ENCODE assay signal across 9 cellular contexts in genomic region chr12:30286345-30286926, GRCh38.
DNase-seq lines count a peak whose midpoint lies in the region; ATAC-seq and TF ChIP-seq lines count a peak whose summit lies in the region.
"Had no signal": no experiment of that assay in that cellular context is flagged by ENCODE, and none has a peak within 500 bp of the region (broad histone marks: within the 10 kb centered on the region; RNA-seq: fewer than 3 reads in every experiment).

No MANE protein-coding gene starts in this region.

- no peak overlapping the region for H3K14ac ChIP-seq in H9 (ENCODE audit: insufficient read depth, low read length)

- POLR2A ChIA-PET in PC-9 (lab: Charles Lee; ENCODE audit: unreplicated experiment) = no interaction called here
- POLR2A ChIA-PET in activated CD4-positive, alpha-beta memory T cell treated with anti-CD3 and anti-CD28 coated beads for 36 hours (lab: Charles Lee) = no interaction called here
- POLR2A ChIA-PET in naive thymus-derived CD8-positive, alpha-beta T cell (lab: Charles Lee) = no interaction called here

- TF ChIP-seq CTCF in H9 (conservative IDR thresholded peaks at IDR 0.05) = peak; percentile 82
- peak; percentile 67 for TF ChIP-seq CTCF in PC-9 (conservative IDR thresholded peaks at IDR 0.05)
- peak; percentile 64 for TF ChIP-seq CTCF in foreskin fibroblast (IDR thresholded peaks at IDR 0.05; ENCODE audit: low read depth, low read length)

- H3K27me3 ChIP-seq in H9 (ENCODE audit: insufficient read depth, low read length) (no peaks in the 10 kb centered on the region), PC-9 (ENCODE audit: insufficient read depth, low read depth) (no peaks in the 10 kb centered on the region)

- H2BK12ac ChIP-seq in H9 (ENCODE audit: insufficient read length, low read depth, low read length) = no peak overlapping the region

- no peaks in the 10 kb centered on the region for H3K79me2 ChIP-seq in H9 (ENCODE audit: insufficient read depth, low read length)
- no peaks in the 10 kb centered on the region for H3K79me2 ChIP-seq in PC-9 (ENCODE audit: low read depth)

- in situ Hi-C loops in ACHN (cut with HindIII; ENCODE audit: low pct_ligation_motif_present, low pct_unique_long_range_greater_than_20kb, low sequenced_read_pairs) = no loop called here

- H3K36me3 ChIP-seq in PC-9 (ENCODE audit: low read depth) = no peaks in the 10 kb centered on the region

- H3K9me3 ChIP-seq in H9 (ENCODE audit: control insufficient read depth, low read depth, low read length) = no peaks in the 10 kb centered on the region
- H3K9me3 ChIP-seq in PC-9 (ENCODE audit: insufficient read depth, low read depth) = no peaks in the 10 kb centered on the region

- H3K4me1 ChIP-seq in H9 (ENCODE audit: insufficient read depth, low read length) = no peaks in the 10 kb centered on the region
- no peaks in the 10 kb centered on the region for H3K4me1 ChIP-seq in PC-9 (replicated peaks; ENCODE audit: insufficient read depth)

- no peaks in the 10 kb centered on the region for H4K20me1 ChIP-seq in H9 (ENCODE audit: control insufficient read depth, insufficient read depth, insufficient read length)
- H4K20me1 ChIP-seq in PC-9 (ENCODE audit: insufficient read depth) = no peaks in the 10 kb centered on the region

- no peak overlapping the region for H3K4me3 ChIP-seq in PC-9
- no peak overlapping the region for H3K4me3 ChIP-seq in foreskin fibroblast (ENCODE audit: low read depth in 1 of 2, low read length in 2 of 2)

- H3K9me2 ChIP-seq in PC-9 (ENCODE audit: insufficient read depth) = no peaks in the 10 kb centered on the region

- H2BK20ac ChIP-seq in H9 (ENCODE audit: low read depth, low read length, poor library complexity, severe bottlenecking) = no peak overlapping the region

- H2BK5ac ChIP-seq in H9 (ENCODE audit: insufficient read length, low read length) = no peak overlapping the region

- DNase-seq in ACHN = peak; percentile 45
- DNase-seq in H9 = no peak
- no peak for DNase-seq in PC-9
- DNase-seq in foreskin fibroblast = peak; percentile 7 to 55
- no peak for DNase-seq in activated CD4-positive, alpha-beta memory T cell treated with anti-CD3 and anti-CD28 coated beads for 36 hours
- no peak for DNase-seq in NCI-H146 treated with DMSO at 0.1 percent for 48 hours (lab: John Stamatoyannopoulos, UW; ENCODE audit: unreplicated experiment)
- DNase-seq in naive thymus-derived CD8-positive, alpha-beta T cell = no peak
- no peak for DNase-seq in activated naive CD8-positive, alpha-beta T cell treated with anti-CD3 and anti-CD28 coated beads, Interleukin-2, amount 50 U/mL, for 24 hours
- DNase-seq: retina had no signal

- H3K4me2 ChIP-seq in H9 (ENCODE audit: insufficient read depth, insufficient read length, low read length) (no peak overlapping the region), PC-9 (no peak overlapping the region)

- no peak overlapping the region for H4K91ac ChIP-seq in H9 (ENCODE audit: insufficient read length, low read depth, low read length)

- ATAC-seq in naive thymus-derived CD8-positive, alpha-beta T cell = no peak
- ATAC-seq in activated naive CD8-positive, alpha-beta T cell treated with anti-CD3 and anti-CD28 coated beads, Interleukin-2, amount 50 U/mL, for 24 hours = no peak

- H3K4me3 Mint-ChIP-seq in H9 = no peak overlapping the region
- H3K4me3 Mint-ChIP-seq in activated CD4-positive, alpha-beta memory T cell treated with anti-CD3 and anti-CD28 coated beads for 36 hours = no peak overlapping the region
- no peak overlapping the region for H3K4me3 Mint-ChIP-seq in naive thymus-derived CD8-positive, alpha-beta T cell
- H3K4me3 Mint-ChIP-seq in activated naive CD8-positive, alpha-beta T cell treated with anti-CD3 and anti-CD28 coated beads, Interleukin-2, amount 50 U/mL, for 24 hours = no peak overlapping the region

- no peak overlapping the region for H4K5ac ChIP-seq in H9 (ENCODE audit: insufficient read length, low read depth, low read length)

- no peaks in the 10 kb centered on the region for H3K23me2 ChIP-seq in H9 (ENCODE audit: insufficient read length, low read depth, low read length, poor library complexity, severe bottlenecking)

- no peaks in the 10 kb centered on the region for H3F3A ChIP-seq in PC-9 (ENCODE audit: insufficient read depth, low read depth)

- no peak overlapping the region for H2AFZ ChIP-seq in H9 (ENCODE audit: low read length)
- H2AFZ ChIP-seq in PC-9 = no peak overlapping the region

- H3K9ac ChIP-seq in H9 (ENCODE audit: extremely low read depth, insufficient read length, low read length) = no peak overlapping the region

- intact Hi-C loops in PC-9 (cut with micrococcal nuclease; ENCODE audit: unreplicated experiment) = loop anchor here (2.0 kb wide), 1 partner anchor 768 kb away; no protein-coding TSS in a partner anchor
- intact Hi-C loops in activated CD4-positive, alpha-beta memory T cell treated with anti-CD3 and anti-CD28 coated beads for 36 hours (cut with micrococcal nuclease) = no loop called here

- BruUV-seq in PC-9 (replicated peaks; lab: Mats Ljungman, UMichigan) = no TSS peak

- no peaks in the 10 kb centered on the region for H3K36me3 Mint-ChIP-seq in H9 (ENCODE audit: insufficient read depth in 1 of 3, low read depth in 3 of 3)
- H3K36me3 Mint-ChIP-seq in activated CD4-positive, alpha-beta memory T cell treated with anti-CD3 and anti-CD28 coated beads for 36 hours = no peaks in the 10 kb centered on the region
- H3K36me3 Mint-ChIP-seq in naive thymus-derived CD8-positive, alpha-beta T cell = no peaks in the 10 kb centered on the region
- H3K36me3 Mint-ChIP-seq in activated naive CD8-positive, alpha-beta T cell treated with anti-CD3 and anti-CD28 coated beads, Interleukin-2, amount 50 U/mL, for 24 hours (ENCODE audit: low read depth) = no peaks in the 10 kb centered on the region

- no peak overlapping the region for H3K27ac ChIP-seq in H9 (ENCODE audit: insufficient read length, low read depth, low read length)
- H3K27ac ChIP-seq in PC-9 = no peak overlapping the region

- H3K79me1 ChIP-seq in H9 (ENCODE audit: insufficient read depth, low read depth, low read length, poor library complexity, severe bottlenecking) = no peaks in the 10 kb centered on the region

- H4K8ac ChIP-seq in H9 (replicated peaks; ENCODE audit: insufficient read length, low read depth, low read length) = no peak overlapping the region

- WGBS in H9 (ENCODE audit: extremely low coverage, insufficient read length, low lambda C conversion rate) = no CpG with 5 or more reads among the region's 1 CpG

- no peak overlapping the region for H2AK5ac ChIP-seq in H9 (ENCODE audit: insufficient read length, low read length)

- no peak overlapping the region for H3K18ac ChIP-seq in H9 (ENCODE audit: insufficient read length, low read depth, low read length)

- H2BK120ac ChIP-seq in H9 (ENCODE audit: low read depth, low read length, poor library complexity, severe bottlenecking) = no peak overlapping the region

- H3K4me1 Mint-ChIP-seq in H9 = no peaks in the 10 kb centered on the region
- no peaks in the 10 kb centered on the region for H3K4me1 Mint-ChIP-seq in activated CD4-positive, alpha-beta memory T cell treated with anti-CD3 and anti-CD28 coated beads for 36 hours (ENCODE audit: low read depth)
- no peaks in the 10 kb centered on the region for H3K4me1 Mint-ChIP-seq in naive thymus-derived CD8-positive, alpha-beta T cell
- no peaks in the 10 kb centered on the region for H3K4me1 Mint-ChIP-seq in activated naive CD8-positive, alpha-beta T cell treated with anti-CD3 and anti-CD28 coated beads, Interleukin-2, amount 50 U/mL, for 24 hours

- H2BK15ac ChIP-seq in H9 (ENCODE audit: low read depth, low read length) = no peak overlapping the region

- no peak overlapping the region for H3K4ac ChIP-seq in H9 (ENCODE audit: low read depth, low read length)

- CTCF ChIA-PET in PC-9 (lab: Charles Lee) = no interaction called here
- CTCF ChIA-PET in activated CD4-positive, alpha-beta memory T cell treated with anti-CD3 and anti-CD28 coated beads for 36 hours (lab: Charles Lee) = no interaction called here

- peaks cover 0 to 4% of the 10 kb centered on the region in 2 experiments; a peak in 2 of 5 replicates for H3K9me3 Mint-ChIP-seq in H9
- H3K9me3 Mint-ChIP-seq in activated CD4-positive, alpha-beta memory T cell treated with anti-CD3 and anti-CD28 coated beads for 36 hours = peaks cover 3% of the 10 kb centered on the region
- H3K9me3 Mint-ChIP-seq in naive thymus-derived CD8-positive, alpha-beta T cell = peaks cover 0 to 11% (median 0%) of the 10 kb centered on the region in 9 donors
- peaks cover 5% of the 10 kb centered on the region for H3K9me3 Mint-ChIP-seq in activated naive CD8-positive, alpha-beta T cell treated with anti-CD3 and anti-CD28 coated beads, Interleukin-2, amount 50 U/mL, for 24 hours

- H3K27me3 Mint-ChIP-seq in H9 (ENCODE audit: low read depth) = no peaks in the 10 kb centered on the region
- H3K27me3 Mint-ChIP-seq in activated CD4-positive, alpha-beta memory T cell treated with anti-CD3 and anti-CD28 coated beads for 36 hours = no peaks in the 10 kb centered on the region
- H3K27me3 Mint-ChIP-seq in naive thymus-derived CD8-positive, alpha-beta T cell = peaks cover 0 to 17% (median 4%) of the 10 kb centered on the region in 5 donors
- H3K27me3 Mint-ChIP-seq in activated naive CD8-positive, alpha-beta T cell treated with anti-CD3 and anti-CD28 coated beads, Interleukin-2, amount 50 U/mL, for 24 hours = no peaks in the 10 kb centered on the region

- H3K23ac ChIP-seq in H9 (ENCODE audit: insufficient read length, low read depth, low read length) = no peak overlapping the region

- H3K27ac Mint-ChIP-seq in H9 = no peak overlapping the region
- H3K27ac Mint-ChIP-seq in activated CD4-positive, alpha-beta memory T cell treated with anti-CD3 and anti-CD28 coated beads for 36 hours = no peak overlapping the region
- H3K27ac Mint-ChIP-seq in naive thymus-derived CD8-positive, alpha-beta T cell = no peak overlapping the region
- H3K27ac Mint-ChIP-seq in activated naive CD8-positive, alpha-beta T cell treated with anti-CD3 and anti-CD28 coated beads, Interleukin-2, amount 50 U/mL, for 24 hours = no peak overlapping the region

- H3K56ac ChIP-seq in H9 (ENCODE audit: insufficient read length, low read depth, low read length) = no peak overlapping the region

- H3T11ph ChIP-seq in H9 (ENCODE audit: low read length) = no peak overlapping the region

Comparison
In these comparisons a context has a peak if more than half of its experiments do, and no peak if none do; other contexts are left out.
1. DNase-seq: peak in ACHN (single experiment) and foreskin fibroblast (2 of 2); none in H9 (single experiment), PC-9 (0 of 2), activated CD4-positive, alpha-beta memory T cell treated with anti-CD3 and anti-CD28 coated beads for 36 hours (single experiment), NCI-H146 treated with DMSO at 0.1 percent for 48 hours (single experiment), naive thymus-derived CD8-positive, alpha-beta T cell (0 of 10) and activated naive CD8-positive, alpha-beta T cell treated with anti-CD3 and anti-CD28 coated beads, Interleukin-2, amount 50 U/mL, for 24 hours (single experiment).
2. Peak in every context shown above with its lines, with median percentiles within 50 percentile points of each other: CTCF ChIP-seq.